24 cellular contexts compared by ENCODE assay signal in the genomic region with DNA sequence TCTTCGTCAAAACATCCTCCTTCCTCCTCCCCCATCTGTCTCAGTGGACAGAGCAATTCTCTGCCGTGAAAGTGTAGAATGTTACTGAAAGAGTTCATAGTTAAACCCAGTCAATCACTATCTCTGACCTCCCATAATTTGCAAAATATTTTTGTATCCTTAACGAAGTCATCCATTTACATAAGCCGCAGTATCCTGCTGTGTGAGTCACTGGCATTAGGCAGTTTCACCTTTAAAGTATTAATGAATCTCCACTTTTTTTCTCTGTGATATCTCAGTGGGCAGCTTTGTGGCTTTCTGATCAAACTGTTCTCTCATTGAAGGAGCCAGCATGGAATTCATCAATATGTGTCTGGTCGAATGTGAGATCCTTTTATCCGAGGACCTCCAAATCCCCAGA.
A peak's percentile ranks its signal among the peaks of the same experiment; 100 is the strongest.
DNase-seq lines count a peak whose midpoint lies in the region; ATAC-seq, FAIRE-seq and TF ChIP-seq lines count a peak whose summit lies in the region.
"Had no signal": no experiment of that assay in that cellular context is flagged by ENCODE, and none has a peak within 500 bp of the region (broad histone marks: within the 10 kb centered on the region; RNA-seq: fewer than 3 reads in every experiment).

No MANE protein-coding gene starts in this region.

- no peaks in the 10 kb centered on the region for H3K36me3 Mint-ChIP-seq in neural progenitor cell
- H3K36me3 Mint-ChIP-seq: CD4-positive, CD25-positive, alpha-beta regulatory T cell; CD8-positive, alpha-beta T cell had no signal

- H3K23ac ChIP-seq in H1 (ENCODE audit: insufficient read length): no peak overlapping the region

- no peak overlapping the region for H3K4me3 Mint-ChIP-seq in neural progenitor cell
- H3K4me3 Mint-ChIP-seq: B cell; CD4-positive, CD25-positive, alpha-beta regulatory T cell; CD8-positive, alpha-beta T cell; GM23338; HFFc6 had no signal

- H2BK5ac ChIP-seq in H1 (ENCODE audit: low read depth, low read length): no peak overlapping the region

- in situ Hi-C loops in mammary epithelial cell (cut with MboI; ENCODE audit: low sequenced_read_pairs in 2 of 2): loop anchor here in 1 of 2 donors (25.0 kb wide), 1 partner anchor 573 kb away; no protein-coding TSS in a partner anchor

- FAIRE-seq in H1 (lab: Jason Lieb, UNC) (no peak), pancreas (lab: Jason Lieb, UNC) (no peak)
- FAIRE-seq: A204.1, D721Med, GM12891, GM18507, H54 had no signal

- no peak overlapping the region for H4K5ac ChIP-seq in H1 (ENCODE audit: insufficient read length, low read depth, low read length)

- no peak overlapping the region for H2AK5ac ChIP-seq in H1 (ENCODE audit: low read depth, low read length)

- peaks cover 11% of the 10 kb centered on the region for H3K9me3 Mint-ChIP-seq in neural progenitor cell
- H3K9me3 Mint-ChIP-seq: GM23338, HFFc6 had no signal

- H3K27me3 Mint-ChIP-seq in neural progenitor cell (ENCODE audit: insufficient read depth, low read depth): no peaks in the 10 kb centered on the region
- H3K27me3 Mint-ChIP-seq: B cell; CD4-positive, CD25-positive, alpha-beta regulatory T cell had no signal

- H2BK12ac ChIP-seq in H1 (ENCODE audit: low read depth, low read length): peak overlapping the region; percentile 33; the same call in 1 of the 2 replicates

- H3K4me3 ChIP-seq in H1 (ENCODE audit: extremely low read depth in 1 of 4, insufficient read depth in 2 of 4, low read depth in 3 of 4, low read length in 4 of 4) (no peak overlapping the region), mammary epithelial cell (replicated peaks in 1 of 3; ENCODE audit: insufficient read depth in 1 of 3, low read depth in 2 of 3, low read length in 3 of 3) (no peak overlapping the region), pancreas (no peak overlapping the region), neural progenitor cell (no peak overlapping the region)
- H3K4me3 ChIP-seq: BLaER1, GM23338, HAP-1 had no signal

- H4K20me1 ChIP-seq in H1 (replicated peaks in 1 of 2; ENCODE audit: control insufficient read depth in 1 of 2, insufficient read depth in 2 of 2, low read length in 2 of 2) (no peaks in the 10 kb centered on the region), mammary epithelial cell (ENCODE audit: insufficient read depth, low read length) (no peaks in the 10 kb centered on the region), neural progenitor cell (ENCODE audit: low read depth) (no peaks in the 10 kb centered on the region)
- H4K20me1 ChIP-seq: BLaER1 had no signal

- H2BK15ac ChIP-seq in H1 (ENCODE audit: low read length): 0 out of 2 replicates have a peak overlapping the region, but pooled peaks have one; percentile 46

- no peak overlapping the region for H4K8ac ChIP-seq in H1 (ENCODE audit: extremely low read depth, insufficient read depth, low read length)

- no peaks in the 10 kb centered on the region for H3K4me1 ChIP-seq in H1 (replicated peaks in 1 of 4; ENCODE audit: control insufficient read depth in 3 of 4, insufficient read depth in 4 of 4, low read length in 3 of 4)
- peaks cover 4% of the 10 kb centered on the region for H3K4me1 ChIP-seq in mammary epithelial cell (ENCODE audit: insufficient read depth, low read length)
- H3K4me1 ChIP-seq in pancreas: no peaks in the 10 kb centered on the region
- H3K4me1 ChIP-seq in neural progenitor cell: no peaks in the 10 kb centered on the region
- H3K4me1 ChIP-seq: BLaER1, HAP-1 had no signal

- no peak overlapping the region for H4K91ac ChIP-seq in H1 (replicated peaks; ENCODE audit: insufficient read length, low read length)

- H3K23me2 ChIP-seq in H1 (ENCODE audit: low read depth, low read length): no peaks in the 10 kb centered on the region

- intact Hi-C loops in mammary epithelial cell (cut with micrococcal nuclease): loop anchor here (10.0 kb wide), 1 partner anchor 580 kb away; no protein-coding TSS in a partner anchor
- intact Hi-C loops in pancreas (cut with DNase I): no loop called here

- H2BK20ac ChIP-seq in H1 (ENCODE audit: low read length): no peak overlapping the region

- BruUV-seq in mammary epithelial cell (replicated peaks; lab: Mats Ljungman, UMichigan): no TSS peak

- no peaks in the 10 kb centered on the region for H3K79me1 ChIP-seq in H1 (ENCODE audit: low read depth, low read length)

- H2AFZ ChIP-seq in H1 (ENCODE audit: low read length) (peak overlapping the region; percentile 60; the same call in 1 of the 2 replicates), mammary epithelial cell (ENCODE audit: low read depth, low read length) (no peak overlapping the region), neural progenitor cell (replicated peaks) (no peak overlapping the region)
- H2AFZ ChIP-seq: GM23338 had no signal

- CTCF ChIA-PET in H1 (lab: Charles Lee; ENCODE audit: partially characterized antibody): interaction anchor here (0.6 kb wide), 1 partner anchor 332 kb away, joined by 4 read pairs; no protein-coding TSS in a partner anchor
- CTCF ChIA-PET in mammary epithelial cell (lab: Charles Lee; ENCODE audit: low non-redundant PET): no interaction called here

- POLR2A ChIA-PET in H1 (lab: Charles Lee; ENCODE audit: partially characterized antibody): no interaction called here

- dilution Hi-C loops in mammary epithelial cell (cut with HindIII; ENCODE audit: low sequenced_read_pairs): no loop called here

- H2BK120ac ChIP-seq in H1 (replicated peaks; ENCODE audit: low read depth, low read length): no peak overlapping the region

- H3K27me3 ChIP-seq in H1 (replicated peaks in 1 of 4; ENCODE audit: control insufficient read depth in 3 of 4, extremely low read depth in 1 of 4, insufficient read depth in 3 of 4, low read length in 3 of 4) (no peaks in the 10 kb centered on the region), mammary epithelial cell (ENCODE audit: insufficient read depth, low read length) (no peaks in the 10 kb centered on the region), pancreas (no peaks in the 10 kb centered on the region), neural progenitor cell (no peaks in the 10 kb centered on the region)
- H3K27me3 ChIP-seq: BLaER1 had no signal

- ATAC-seq in pancreas: no peak
- ATAC-seq: CD8-positive, alpha-beta T cell; GM23338 had no signal

- no peak overlapping the region for H3K14ac ChIP-seq in H1 (ENCODE audit: insufficient read length)

- no peak overlapping the region for H3K56ac ChIP-seq in H1 (replicated peaks; ENCODE audit: insufficient read length, low read depth, low read length)

- peaks cover 10% of the 10 kb centered on the region for H3K4me1 Mint-ChIP-seq in neural progenitor cell
- H3K4me1 Mint-ChIP-seq: B cell; CD4-positive, CD25-positive, alpha-beta regulatory T cell had no signal

- H3K9ac ChIP-seq in H1 (replicated peaks in 1 of 4; ENCODE audit: extremely low read depth in 1 of 4, low read depth in 3 of 4, low read length in 3 of 4): no peak overlapping the region
- H3K9ac ChIP-seq in mammary epithelial cell (ENCODE audit: insufficient read depth, low read length): no peak overlapping the region
- no peak overlapping the region for H3K9ac ChIP-seq in neural progenitor cell
- H3K9ac ChIP-seq: BLaER1 had no signal

- H3K36me3 ChIP-seq in H1 (ENCODE audit: control insufficient read depth in 2 of 4, insufficient read depth in 4 of 4, low read length in 3 of 4): no peaks in the 10 kb centered on the region
- H3K36me3 ChIP-seq in mammary epithelial cell (ENCODE audit: insufficient read depth, low read length): no peaks in the 10 kb centered on the region
- no peaks in the 10 kb centered on the region for H3K36me3 ChIP-seq in pancreas
- H3K36me3 ChIP-seq in neural progenitor cell: no peaks in the 10 kb centered on the region
- H3K36me3 ChIP-seq: BLaER1, HAP-1 had no signal

- H3K27ac Mint-ChIP-seq in neural progenitor cell: no peak overlapping the region
- H3K27ac Mint-ChIP-seq: B cell; CD4-positive, CD25-positive, alpha-beta regulatory T cell; CD8-positive, alpha-beta T cell; GM23338; HFFc6 had no signal

- no peak overlapping the region for H3K18ac ChIP-seq in H1 (ENCODE audit: extremely low read depth, low read length)

- H3K79me2 ChIP-seq in H1 (ENCODE audit: control insufficient read depth in 1 of 2, insufficient read depth in 2 of 2, low read length in 2 of 2) (no peaks in the 10 kb centered on the region), mammary epithelial cell (ENCODE audit: insufficient read depth, low read length) (no peaks in the 10 kb centered on the region), neural progenitor cell (ENCODE audit: low read depth) (no peaks in the 10 kb centered on the region)

- H3K9me3 ChIP-seq in H1 (ENCODE audit: insufficient read depth in 2 of 2, low read depth in 1 of 2, low read length in 1 of 2) (peaks cover 0 to 4% of the 10 kb centered on the region in 2 experiments; a peak in 1 of 4 replicates), mammary epithelial cell (replicated peaks; ENCODE audit: insufficient read depth, low read length) (peaks cover 5% of the 10 kb centered on the region), pancreas (no peaks in the 10 kb centered on the region), neural progenitor cell (ENCODE audit: low read depth) (no peaks in the 10 kb centered on the region)
- H3K9me3 ChIP-seq: BLaER1, HAP-1 had no signal

- no peak overlapping the region for H3K27ac ChIP-seq in H1 (ENCODE audit: low read depth, low read length)
- no peak overlapping the region for H3K27ac ChIP-seq in mammary epithelial cell (ENCODE audit: insufficient read depth, low read depth, low read length)
- H3K27ac ChIP-seq in pancreas: no peak overlapping the region
- H3K27ac ChIP-seq in neural progenitor cell: no peak overlapping the region
- H3K27ac ChIP-seq: 22Rv1, BLaER1, C4-2B had no signal

- TF ChIP-seq POLR2A in H1 (IDR thresholded peaks at IDR 0.05; ENCODE audit: control extremely low read depth in 1 of 2, low read depth in 2 of 2, low read length in 2 of 2): no peak

- TF ChIP-seq CTCF in H1 (IDR thresholded peaks at IDR 0.05; ENCODE audit: control extremely low read depth in 1 of 3, insufficient read depth in 1 of 3, low read depth in 1 of 3, low read length in 3 of 3) (no peak), mammary epithelial cell (conservative IDR thresholded peaks at IDR 0.05 in 1 of 2, IDR thresholded peaks at IDR 0.05 in 1 of 2; ENCODE audit: extremely low read depth in 1 of 2, insufficient read depth in 1 of 2, low read depth in 1 of 2, low read length in 2 of 2) (no peak), pancreas (IDR thresholded peaks at IDR 0.05) (no peak), neural progenitor cell (IDR thresholded peaks at IDR 0.05) (no peak)

- no peak overlapping the region for H3K4ac ChIP-seq in H1 (replicated peaks; ENCODE audit: insufficient read length, low read depth, low read length)

- DNase-seq in COLO829 (ENCODE audit: low spot score) (peak; percentile 10), M059J (ENCODE audit: low read depth) (peak; percentile 51), H1 (ENCODE audit: low read depth in 1 of 2, low spot score in 2 of 2) (no peak), mammary epithelial cell (no peak), pancreas (no peak), neural progenitor cell (ENCODE audit: low spot score) (no peak)
- DNase-seq: CD4-positive, CD25-positive, alpha-beta regulatory T cell; CD8-positive, alpha-beta T cell; DMS 273 treated with DMSO at 0.1 percent for 48 hours; DMS79; EL; GF-D8; HFFc6 had no signal

- H3F3A ChIP-seq in neural progenitor cell (ENCODE audit: low read depth): no peaks in the 10 kb centered on the region

- no peak for TF ChIP-seq EP300 in H1 (IDR thresholded peaks at IDR 0.05; ENCODE audit: borderline replicate concordance in 1 of 2, low read depth in 2 of 2, low read length in 2 of 2)

- H3K4me2 ChIP-seq in H1 (ENCODE audit: insufficient read depth in 1 of 2, low read depth in 2 of 2, low read length in 2 of 2) (no peak overlapping the region), mammary epithelial cell (ENCODE audit: insufficient read depth, low read depth, low read length) (no peak overlapping the region), neural progenitor cell (no peak overlapping the region)
- H3K4me2 ChIP-seq: BLaER1, GM23338 had no signal

- 88% methylated on average over 6 of the region's 6 CpGs; no CpG with 5 or more reads in 1 of the 2 experiments for WGBS in H1 (ENCODE audit: extremely low coverage in 1 of 2, insufficient coverage in 1 of 2, insufficient read length in 1 of 2, insufficient replicate concordance in 2 of 2, low coverage in 1 of 2, low lambda C conversion rate in 2 of 2, missing lambda C conversion rate in 1 of 2), 2 experiments
- 94% methylated on average over 5 of the region's 6 CpGs for WGBS in mammary epithelial cell (ENCODE audit: low coverage, missing lambda C conversion rate)
- 58 to 67% methylated on average over 6 of the region's 6 CpGs for WGBS in pancreas, 2 donors

- TF ChIP-seq RAD21 in H1 (IDR thresholded peaks at IDR 0.05 in 1 of 2, conservative IDR thresholded peaks at IDR 0.05 in 1 of 2; ENCODE audit: low read depth in 2 of 2, low read length in 2 of 2): no peak

Comparison
In these comparisons a context has a peak if more than half of its experiments do, and no peak if none do; other contexts are left out.
1. DNase-seq: peak in COLO829 (single experiment) and M059J (single experiment); none in H1 (0 of 2), mammary epithelial cell (single experiment), pancreas (0 of 6) and neural progenitor cell (single experiment).